10 cellular contexts compared by ENCODE assay signal in the genomic region with DNA sequence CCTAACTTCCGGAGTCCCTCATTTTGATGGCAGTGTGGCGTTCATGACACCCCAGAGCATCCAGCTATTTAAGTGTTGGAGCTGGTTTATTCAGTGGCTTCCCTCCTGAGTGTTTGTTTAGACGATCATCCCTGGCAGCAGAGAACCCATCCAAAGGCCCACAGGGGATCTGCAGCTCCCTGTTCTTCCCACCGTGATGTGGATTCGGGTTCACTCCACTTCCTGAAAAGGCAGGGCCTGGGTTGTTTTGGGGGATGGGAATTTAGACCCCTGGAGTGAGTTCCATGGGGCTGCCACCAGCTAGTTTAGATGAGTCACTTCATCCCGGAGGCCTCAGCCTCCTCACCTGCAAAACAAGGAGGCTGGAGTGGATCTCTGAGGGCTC. TPM values are rescaled to one million over a fixed set of nuclear protein-coding genes. Genes with fewer than 3 reads are reported as not detected.
DNase-seq lines count a peak whose midpoint lies in the region; ATAC-seq and TF ChIP-seq lines count a peak whose summit lies in the region.
"Had no signal": no experiment of that assay in that cellular context is flagged by ENCODE, and none has a peak within 500 bp of the region (broad histone marks: within the 10 kb centered on the region; RNA-seq: fewer than 3 reads in every experiment).

No MANE protein-coding gene starts in this region.

- peak overlapping the region; percentile 89 for H3K4me3 ChIP-seq in fibroblast of pulmonary artery (replicated peaks; ENCODE audit: low read depth, low read length)

- DNase-seq in NCI-H510A treated with DMSO at 0.1 percent for 48 hours (lab: John Stamatoyannopoulos, UW): peak; percentile 50
- no peak for DNase-seq in NCI-H510A (lab: John Stamatoyannopoulos, UW)
- no peak for DNase-seq in T-helper 17 cell
- no peak for DNase-seq in fibroblast of pulmonary artery (ENCODE audit: low read depth)
- no peak for DNase-seq in progenitor cell of endocrine pancreas (ENCODE audit: low spot score, unreplicated experiment)
- no peak for DNase-seq in Kasumi-1 (lab: John Stamatoyannopoulos, UW)
- DNase-seq in KG1 (lab: John Stamatoyannopoulos, UW): no peak
- DNase-seq: left colon had no signal

- H3K4me1 Mint-ChIP-seq in T-helper 17 cell: peaks cover 38% of the 10 kb centered on the region
- peaks cover 42% of the 10 kb centered on the region for H3K4me1 Mint-ChIP-seq in progenitor cell of endocrine pancreas (ENCODE audit: low read depth)

- ATAC-seq in T-helper 17 cell (no peak), HG03097 (IDR thresholded peaks at IDR 0.05; ENCODE audit: low FRiP score, unreplicated experiment) (no peak)
- ATAC-seq: left colon had no signal

- no peaks in the 10 kb centered on the region for H3K9me3 Mint-ChIP-seq in progenitor cell of endocrine pancreas (ENCODE audit: low read depth)
- H3K9me3 Mint-ChIP-seq: dendritic cell treated with granulocyte-macrophage colony-stimulating factor and Interleukin-4, amounts not matched to agents 40 ng/mL and 50 ng/mL, for 4 days had no signal

- H3K9me3 ChIP-seq in T-helper 17 cell (ENCODE audit: control insufficient read depth, low read length, poor library complexity, severe bottlenecking): no peaks in the 10 kb centered on the region

- H3K27me3 Mint-ChIP-seq in T-helper 17 cell: no peaks in the 10 kb centered on the region
- peaks cover 3% of the 10 kb centered on the region for H3K27me3 Mint-ChIP-seq in progenitor cell of endocrine pancreas

- no peak overlapping the region for H3K27ac Mint-ChIP-seq in T-helper 17 cell
- H3K27ac Mint-ChIP-seq in progenitor cell of endocrine pancreas: peak overlapping the region; percentile 93
- H3K27ac Mint-ChIP-seq: dendritic cell treated with granulocyte-macrophage colony-stimulating factor and Interleukin-4, amounts not matched to agents 40 ng/mL and 50 ng/mL, for 4 days had no signal

- H3K36me3 Mint-ChIP-seq in T-helper 17 cell (ENCODE audit: low read depth): no peaks in the 10 kb centered on the region
- H3K36me3 Mint-ChIP-seq in progenitor cell of endocrine pancreas (ENCODE audit: insufficient read depth): no peaks in the 10 kb centered on the region

- TF ChIP-seq CTCF in fibroblast of pulmonary artery (IDR thresholded peaks at IDR 0.05; ENCODE audit: low read length, missing control alignments): no peak
- no peak for TF ChIP-seq CTCF in progenitor cell of endocrine pancreas (IDR thresholded peaks at IDR 0.05; ENCODE audit: unreplicated experiment)

- H3K4me3 Mint-ChIP-seq in T-helper 17 cell (peak overlapping the region; percentile 15), progenitor cell of endocrine pancreas (ENCODE audit: low read depth) (peak overlapping the region; percentile 91)
- H3K4me3 Mint-ChIP-seq: dendritic cell treated with granulocyte-macrophage colony-stimulating factor and Interleukin-4, amounts not matched to agents 40 ng/mL and 50 ng/mL, for 4 days had no signal

RNA-seq across cellular contexts. Expression of a gene that starts 2.3 kb away (rescaled TPM):
- total RNA-seq in T-helper 17 cell: 10 to 100 TPM; 36.7 to 46.7 TPM
- 66.2 and 70.1 TPM in 2 replicates for total RNA-seq in progenitor cell of endocrine pancreas
